8 cellular contexts compared by ENCODE assay signal in the genomic region with DNA sequence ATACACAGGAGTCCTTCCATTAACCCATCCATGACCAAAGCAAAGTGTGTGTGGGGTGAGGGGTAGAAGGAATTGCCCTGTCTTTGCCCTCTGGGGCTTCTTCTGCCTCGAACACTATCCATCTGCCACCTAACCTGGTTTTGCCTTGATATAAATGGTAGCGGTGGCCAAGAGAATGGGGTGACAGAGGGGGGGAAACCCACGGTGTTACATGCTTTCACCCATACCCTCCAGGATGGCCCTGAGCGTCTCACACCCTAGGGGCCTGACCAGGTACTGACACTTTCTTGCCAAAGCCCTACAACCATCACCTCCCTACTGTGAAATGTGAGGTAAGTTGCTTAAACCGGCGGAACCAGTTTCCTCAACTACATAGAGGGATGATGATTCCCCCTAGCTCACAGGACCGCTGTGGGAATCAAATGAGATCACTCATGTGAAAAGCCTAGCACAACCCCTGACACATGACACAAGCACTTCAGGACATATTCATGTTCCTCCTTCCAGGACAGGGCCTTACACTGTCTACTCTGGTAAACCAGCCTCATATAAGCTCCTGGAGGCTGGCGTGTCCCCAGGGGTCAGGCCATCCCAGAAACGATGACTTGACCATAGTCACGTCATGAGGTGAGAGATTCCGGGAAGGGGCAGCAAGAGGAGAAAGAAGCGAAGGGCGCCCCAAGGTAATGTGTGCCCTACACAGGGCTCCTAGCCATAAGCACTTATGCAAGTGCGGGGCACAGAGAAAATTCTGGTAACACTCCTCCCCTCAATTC. TPM values are rescaled to one million over a fixed set of nuclear protein-coding genes. Genes with fewer than 3 reads are reported as not detected.
DNase-seq lines count a peak whose midpoint lies in the region; ATAC-seq and TF ChIP-seq lines count a peak whose summit lies in the region.

No MANE protein-coding gene starts in this region.

- no peaks in the 10 kb centered on the region for H3K36me3 ChIP-seq in left lung

- H3K27ac Mint-ChIP-seq in chondrocyte (ENCODE audit: unreplicated experiment) = peak overlapping the region; percentile 98

- TF ChIP-seq CTCF in chondrocyte (IDR thresholded peaks at IDR 0.05) (peak; percentile 55), left lung (IDR thresholded peaks at IDR 0.05) (peak; percentile 23 to 50)

- H3K4me3 ChIP-seq in left lung = peak overlapping the region; percentile 43 to 50

- ATAC-seq in GM21717 (IDR thresholded peaks at IDR 0.05; ENCODE audit: unreplicated experiment) (peak; percentile 38), left lung (peak; percentile 53), HG02840 (IDR thresholded peaks at IDR 0.05; ENCODE audit: low FRiP score, unreplicated experiment) (no peak)

- intact Hi-C loops in left lung (cut with DNase I) = loop anchor here in 1 of 2 donors (5.0 kb wide), 2 partner anchors 54 to 229 kb away; partner anchors contain the start of gene PCBP1

- peaks cover 40% of the 10 kb centered on the region for H3K4me1 Mint-ChIP-seq in chondrocyte (ENCODE audit: low read depth)

- no peaks in the 10 kb centered on the region for H3K36me3 Mint-ChIP-seq in chondrocyte (ENCODE audit: low read depth)

- no peaks in the 10 kb centered on the region for H3K27me3 ChIP-seq in left lung

- H3K9me3 ChIP-seq in left lung = no peaks in the 10 kb centered on the region

- peak overlapping the region; percentile 99 to 100 for H3K27ac ChIP-seq in left lung

- H3K4me1 ChIP-seq in left lung = peaks cover 11 to 51% of the 10 kb centered on the region in 2 donors

- H3K27me3 Mint-ChIP-seq in chondrocyte (ENCODE audit: low read depth) = no peaks in the 10 kb centered on the region

- H3K4me3 Mint-ChIP-seq in chondrocyte (ENCODE audit: unreplicated experiment) = peak overlapping the region; percentile 77

- H3K9me3 Mint-ChIP-seq in chondrocyte (ENCODE audit: low read depth) = no peaks in the 10 kb centered on the region

- DNase-seq in GF-D8 (lab: John Stamatoyannopoulos, UW) = peak; percentile 46
- DNase-seq in LoVo (ENCODE audit: low spot score) = peak; percentile 85
- DNase-seq in T-helper 2 cell = peak in 4 of 5 experiments; percentile 37 to 90 (median 60)
- peak; percentile 49 for DNase-seq in chondrocyte (ENCODE audit: low spot score)
- DNase-seq in left lung = peak in 1 of 2 donors; percentile 76
- peak in 2 of 3 donors; percentile 61 to 62 for DNase-seq in stimulated activated CD4-positive, alpha-beta T cell treated with anti-CD3 and anti-CD28 coated beads, TNF-alpha, amount 100 ng/mL, for 48 hours (ENCODE audit: low read depth in 3 of 3)

RNA-seq across cellular contexts. Expression of gene C2orf42, which starts 49.7 kb away (rescaled TPM):
- total RNA-seq in chondrocyte (14.3 to 24.8 TPM (median 14.7 TPM) in 3 replicates), left lung (10 to 100 TPM; 13.7 to 16.3 TPM)

RNA-seq across cellular contexts. Expression of gene PCBP1, which starts 53.9 kb away (rescaled TPM):
- total RNA-seq in chondrocyte = 220 to 240 TPM (median 221 TPM) in 3 replicates
- 100 to 1,000 TPM; 297 to 404 TPM for total RNA-seq in left lung
